ENCODE assay signal across 17 cellular contexts in the genomic region with DNA sequence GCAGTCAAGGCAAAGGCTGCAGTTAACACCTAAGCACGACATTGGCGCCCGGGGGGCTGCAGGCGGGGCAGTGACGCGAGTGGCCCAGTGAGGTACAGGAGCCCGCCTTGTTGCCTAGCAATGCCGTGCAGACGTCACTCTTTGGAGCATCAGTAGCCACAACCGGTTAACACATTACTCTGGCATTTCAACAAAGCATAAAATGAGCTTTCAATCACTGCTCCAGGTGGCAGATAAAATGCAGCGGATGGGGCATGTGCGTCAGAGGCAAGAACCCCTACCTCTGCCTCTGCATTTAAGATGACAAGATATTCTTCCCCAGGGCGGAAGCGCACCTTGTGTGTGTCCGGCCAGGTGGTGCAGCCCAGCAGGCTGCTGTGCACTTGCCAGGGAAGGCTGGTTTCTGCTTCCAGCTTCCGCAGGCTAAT.
A peak's percentile ranks its signal among the peaks of the same experiment; 100 is the strongest.
DNase-seq lines count a peak whose midpoint lies in the region; ATAC-seq lines count a peak whose summit lies in the region.
"Had no signal": no experiment of that assay in that cellular context is flagged by ENCODE, and none has a peak within 500 bp of the region (broad histone marks: within the 10 kb centered on the region; RNA-seq: fewer than 3 reads in every experiment).

No MANE protein-coding gene starts in this region.

- H3K4ac ChIP-seq in mesenchymal stem cell (ENCODE audit: low read depth in 1 of 2, low read length in 2 of 2): no peak overlapping the region

- H3K27me3 ChIP-seq in mesenchymal stem cell (ENCODE audit: control insufficient read depth in 1 of 2, insufficient read depth in 1 of 2, low read length in 2 of 2): no peaks in the 10 kb centered on the region
- H3K27me3 ChIP-seq: body of pancreas, gastrocnemius medialis, uterus had no signal

- H3K36me3 ChIP-seq in mesenchymal stem cell (ENCODE audit: control insufficient read depth in 1 of 2, insufficient read depth in 2 of 2, low read depth in 1 of 2, low read length in 2 of 2): no peaks in the 10 kb centered on the region
- H3K36me3 ChIP-seq: gastrocnemius medialis, uterus had no signal

- peak overlapping the region; percentile 27 for H2AK5ac ChIP-seq in mesenchymal stem cell (ENCODE audit: low read length, severe bottlenecking)

- H2BK5ac ChIP-seq in mesenchymal stem cell (ENCODE audit: low read depth, low read length, poor library complexity, severe bottlenecking): no peak overlapping the region

- no peaks in the 10 kb centered on the region for H3K4me1 Mint-ChIP-seq in T-helper 17 cell
- H3K4me1 Mint-ChIP-seq: activated CD4-positive, alpha-beta memory T cell treated with anti-CD3 and anti-CD28 coated beads, Interleukin-2, amount 10 ng/mL, durations not matched to agents 7 days and 5 days had no signal

- peaks cover 5% of the 10 kb centered on the region for H3K4me1 ChIP-seq in mesenchymal stem cell (ENCODE audit: control insufficient read depth, insufficient read depth, low read depth, low read length)
- H3K4me1 ChIP-seq: body of pancreas, gastrocnemius medialis, uterus had no signal

- H3K4me3 Mint-ChIP-seq in T-helper 17 cell: no peak overlapping the region
- H3K4me3 Mint-ChIP-seq: activated CD4-positive, alpha-beta memory T cell treated with anti-CD3 and anti-CD28 coated beads, Interleukin-2, amount 10 ng/mL, durations not matched to agents 7 days and 5 days had no signal

- H3K23ac ChIP-seq in mesenchymal stem cell (ENCODE audit: low read length in 2 of 2): no peak overlapping the region

- no peak overlapping the region for H2BK12ac ChIP-seq in mesenchymal stem cell (ENCODE audit: low read length in 2 of 2)

- 79% methylated on average over 16 of the region's 16 CpGs for WGBS in mesenchymal stem cell

- H3K9me3 ChIP-seq in mesenchymal stem cell (ENCODE audit: control insufficient read depth, low read length) (no peaks in the 10 kb centered on the region), T-helper 17 cell (ENCODE audit: control insufficient read depth, low read length, poor library complexity, severe bottlenecking) (no peaks in the 10 kb centered on the region)
- H3K9me3 ChIP-seq: body of pancreas, gastrocnemius medialis, uterus had no signal

- H3K9ac ChIP-seq in mesenchymal stem cell (ENCODE audit: low read length): no peak overlapping the region

- H2AFZ ChIP-seq in mesenchymal stem cell (ENCODE audit: low read depth, low read length): no peak overlapping the region

- no peak overlapping the region for H3K14ac ChIP-seq in mesenchymal stem cell (ENCODE audit: low read length in 2 of 2)

- peak; percentile 60 for DNase-seq in DMS53 treated with DMSO at 0.1 percent for 48 hours (lab: John Stamatoyannopoulos, UW; ENCODE audit: unreplicated experiment)
- DNase-seq in NCI-H2081 treated with DMSO at 0.1 percent for 48 hours (lab: John Stamatoyannopoulos, UW): peak; percentile 22
- DNase-seq in SK-N-DZ (ENCODE audit: low spot score): peak; percentile 63
- DNase-seq in mesenchymal stem cell: no peak
- DNase-seq in HuH-7 (ENCODE audit: low spot score): no peak
- no peak for DNase-seq in NCI-H187 (lab: John Stamatoyannopoulos, UW)
- DNase-seq in T-helper 17 cell: no peak
- DNase-seq: activated CD4-positive, alpha-beta memory T cell treated with anti-CD3 and anti-CD28 coated beads, Interleukin-2, amount 10 ng/mL, durations not matched to agents 7 days and 5 days; activated effector memory CD4-positive, alpha-beta T cell treated with Interleukin-2 at 50 U/mL for 16 hours; effector CD8-positive, alpha-beta T cell; gastrocnemius medialis; left cardiac atrium; NCI-H226; uterus had no signal

- no peak overlapping the region for H4K91ac ChIP-seq in mesenchymal stem cell (ENCODE audit: low read length)

- H3K27ac Mint-ChIP-seq in T-helper 17 cell: no peak overlapping the region
- H3K27ac Mint-ChIP-seq: activated CD4-positive, alpha-beta memory T cell treated with anti-CD3 and anti-CD28 coated beads, Interleukin-2, amount 10 ng/mL, durations not matched to agents 7 days and 5 days had no signal

- no peak overlapping the region for H3K4me2 ChIP-seq in mesenchymal stem cell (ENCODE audit: low read length, poor library complexity, severe bottlenecking)

- H3K4me3 ChIP-seq in mesenchymal stem cell (ENCODE audit: insufficient read depth in 1 of 2, low read depth in 1 of 2, low read length in 2 of 2): no peak overlapping the region
- H3K4me3 ChIP-seq: body of pancreas, gastrocnemius medialis, GM12878, uterus had no signal

- no peak overlapping the region for H4K8ac ChIP-seq in mesenchymal stem cell (ENCODE audit: low read length)

- H3K27me3 Mint-ChIP-seq in T-helper 17 cell: peaks cover 66% of the 10 kb centered on the region

- no peaks in the 10 kb centered on the region for H3K79me1 ChIP-seq in mesenchymal stem cell (replicated peaks; ENCODE audit: low read length, poor library complexity, severe bottlenecking)

- no peak overlapping the region for H2BK15ac ChIP-seq in mesenchymal stem cell (ENCODE audit: low read depth, poor library complexity, severe bottlenecking)

- no peak overlapping the region for H2BK120ac ChIP-seq in mesenchymal stem cell (ENCODE audit: low read depth, low read length)

- no peaks in the 10 kb centered on the region for H3K36me3 Mint-ChIP-seq in T-helper 17 cell (ENCODE audit: low read depth)

- no peak for ATAC-seq in T-helper 17 cell
- ATAC-seq in activated CD4-positive, CD25-positive, alpha-beta regulatory T cell treated with anti-CD3 and anti-CD28 coated beads, Interleukin-2, amount 50 U/mL, for 24 hours: no peak
- ATAC-seq: body of pancreas, gastrocnemius medialis, GM12878, left cardiac atrium had no signal

- H3K27ac ChIP-seq in mesenchymal stem cell (ENCODE audit: low read length, poor library complexity, severe bottlenecking): no peak overlapping the region
- H3K27ac ChIP-seq: body of pancreas, gastrocnemius medialis, uterus had no signal

- no peak overlapping the region for H3K18ac ChIP-seq in mesenchymal stem cell (ENCODE audit: low read depth in 1 of 2, low read length in 2 of 2)

Comparison
In these comparisons a context has a peak if more than half of its experiments do, and no peak if none do; other contexts are left out.
1. DNase-seq: peak in DMS53 treated with DMSO at 0.1 percent for 48 hours (single experiment), NCI-H2081 treated with DMSO at 0.1 percent for 48 hours (single experiment) and SK-N-DZ (single experiment); none in mesenchymal stem cell (single experiment), HuH-7 (single experiment), NCI-H187 (0 of 2) and T-helper 17 cell (0 of 3).